In genomic region chr5:33755216-33755615, GRCh38 we compare ENCODE assay signal across 16 cellular contexts.
"Had no signal": no experiment of that assay in that cellular context is flagged by ENCODE, and none has a peak within 500 bp of the region (broad histone marks: within the 10 kb centered on the region; RNA-seq: fewer than 3 reads in every experiment).

No MANE protein-coding gene starts in this region.

- H3K36me3 ChIP-seq: gastrocnemius medialis, heart right ventricle, spleen had no signal

- H3K4me3 ChIP-seq: gastrocnemius medialis, heart right ventricle, mucosa of descending colon, spleen had no signal

- H3K9me3 ChIP-seq: gastrocnemius medialis, heart right ventricle, mucosa of descending colon, spleen had no signal

- DNase-seq: activated CD4-positive, alpha-beta T cell treated with anti-CD3 and anti-CD28 coated beads for 4 hours; activated CD8-positive, alpha-beta memory T cell treated with anti-CD3 and anti-CD28 coated beads, Interleukin-2, amount 50 U/mL, for 48 hours; activated CD8-positive, alpha-beta T cell treated with anti-CD3 and anti-CD28 coated beads, Interleukin-2, amount 10 ng/mL, durations not matched to agents 7 days and 5 days; effector memory CD8-positive, alpha-beta T cell; gastrocnemius medialis; heart right ventricle; islet precursor cell; mammary epithelial cell; mucosa of descending colon; naive thymus-derived CD8-positive, alpha-beta T cell; right cardiac atrium; spleen; stimulated activated CD4-positive, alpha-beta T cell treated with anti-CD3 and anti-CD28 coated beads, Interleukin-2, amount 100 ng/mL, for 24 hours; stimulated activated naive CD4-positive, alpha-beta T cell; substantia nigra; T-helper 1 cell had no signal

- H3K27me3 ChIP-seq: gastrocnemius medialis, heart right ventricle, spleen had no signal

- H3K4me1 ChIP-seq: gastrocnemius medialis, spleen had no signal
